Comparison of ENCODE assay signal across 9 cellular contexts in the genomic region with DNA sequence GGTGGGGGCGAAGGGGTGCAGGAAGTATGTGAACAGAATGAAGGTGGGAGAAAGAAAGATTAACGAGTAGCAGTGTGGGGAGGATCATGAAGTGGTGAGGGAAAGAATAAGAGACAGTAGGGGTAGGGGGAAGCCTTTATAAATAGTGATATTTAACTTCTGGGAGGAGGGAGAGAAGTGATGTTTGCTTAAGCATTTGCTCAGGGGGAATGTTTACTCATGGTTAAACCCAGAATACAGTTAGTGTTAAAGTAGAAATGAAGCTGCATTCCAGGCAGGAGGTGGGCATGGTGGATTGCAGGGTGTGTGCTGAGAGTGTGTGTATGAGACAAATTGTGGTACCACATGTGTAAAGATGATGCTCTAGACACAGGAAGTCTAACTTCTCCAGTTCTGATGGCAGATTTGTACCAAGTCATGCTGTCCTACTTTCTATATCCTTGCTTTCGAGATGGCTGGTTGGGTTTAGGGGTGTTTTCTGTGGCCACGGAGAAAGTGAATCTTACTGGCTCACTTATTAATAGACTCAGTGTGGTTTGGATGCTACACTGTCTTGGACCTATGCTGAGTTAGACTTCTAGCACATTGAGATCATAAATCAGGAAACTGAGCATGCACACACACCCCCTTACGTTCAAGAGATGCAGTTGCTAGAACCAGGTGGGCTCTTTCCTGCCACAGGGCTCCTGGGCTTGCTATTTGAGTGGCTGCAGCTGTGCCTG. TPM values are rescaled to one million over a fixed set of nuclear protein-coding genes. Genes with fewer than 3 reads are reported as not detected.
A peak's percentile ranks its signal among the peaks of the same experiment; 100 is the strongest.
DNase-seq lines count a peak whose midpoint lies in the region; ATAC-seq and TF ChIP-seq lines count a peak whose summit lies in the region.
"Had no signal": no experiment of that assay in that cellular context is flagged by ENCODE, and none has a peak within 500 bp of the region (broad histone marks: within the 10 kb centered on the region; RNA-seq: fewer than 3 reads in every experiment).

No MANE protein-coding gene starts in this region.

- WGBS in ovary, 3 donors: 47 to 52% (median 50%) methylated on average over 5 of the region's 5 CpGs
- WGBS in adrenal gland, 4 donors: 50 to 72% (median 70%) methylated on average over 5 of the region's 5 CpGs

- ATAC-seq in GM19351 (IDR thresholded peaks at IDR 0.05; ENCODE audit: unreplicated experiment) (peak; percentile 83), HG03378 (IDR thresholded peaks at IDR 0.05; ENCODE audit: unreplicated experiment) (peak; percentile 85)

- H2AFZ ChIP-seq in SU-DHL-6 (ENCODE audit: low read depth, low read length, severe bottlenecking): peak overlapping the region; percentile 42

- no peaks in the 10 kb centered on the region for H3K27me3 ChIP-seq in SU-DHL-6 (ENCODE audit: low read length)
- H3K27me3 ChIP-seq in ovary: no peaks in the 10 kb centered on the region
- no peaks in the 10 kb centered on the region for H3K27me3 ChIP-seq in adrenal gland

- H3K4me3 ChIP-seq in SU-DHL-6 (ENCODE audit: insufficient read depth, low read length, poor library complexity, severe bottlenecking) (no peak overlapping the region), ovary (no peak overlapping the region), adrenal gland (no peak overlapping the region)

- no peaks in the 10 kb centered on the region for H3K79me2 ChIP-seq in SU-DHL-6 (ENCODE audit: insufficient read depth, low read length)

- H3K4me1 ChIP-seq in ovary (ENCODE audit: insufficient read depth): no peaks in the 10 kb centered on the region
- no peaks in the 10 kb centered on the region for H3K4me1 ChIP-seq in adrenal gland (replicated peaks in 1 of 2)

- no peak overlapping the region for H3K9ac ChIP-seq in SU-DHL-6 (ENCODE audit: low read length)

- no peak for TF ChIP-seq CTCF in SU-DHL-6 (IDR thresholded peaks at IDR 0.05; ENCODE audit: insufficient read depth, low read length, poor library complexity, severe bottlenecking)
- TF ChIP-seq CTCF in ovary (IDR thresholded peaks at IDR 0.05): no peak
- no peak for TF ChIP-seq CTCF in adrenal gland (IDR thresholded peaks at IDR 0.05)

- TF ChIP-seq POLR2A in ovary (IDR thresholded peaks at IDR 0.05) (no peak), adrenal gland (IDR thresholded peaks at IDR 0.05) (no peak)

- peak overlapping the region; percentile 33 for H3K27ac ChIP-seq in SU-DHL-6 (ENCODE audit: low read depth, low read length)
- H3K27ac ChIP-seq in ovary: no peak overlapping the region
- H3K27ac ChIP-seq in adrenal gland: no peak overlapping the region

- H3F3A ChIP-seq in SU-DHL-6 (ENCODE audit: insufficient read depth): 0 out of 2 replicates have a peak, but pooled peaks cover 4% of the 10 kb centered on the region

- peak overlapping the region; percentile 37 for H3K4me2 ChIP-seq in SU-DHL-6 (ENCODE audit: low read depth, low read length, poor library complexity, severe bottlenecking)

- H3K9me3 ChIP-seq in SU-DHL-6 (ENCODE audit: insufficient read depth, low read length): no peaks in the 10 kb centered on the region
- no peaks in the 10 kb centered on the region for H3K9me3 ChIP-seq in ovary
- no peaks in the 10 kb centered on the region for H3K9me3 ChIP-seq in adrenal gland (replicated peaks in 1 of 3)

- TF ChIP-seq EP300 in ovary (IDR thresholded peaks at IDR 0.05): no peak

- peak; percentile 37 for DNase-seq in ACHN
- no peak for DNase-seq in cortex of kidney (lab: John Stamatoyannopoulos, UW)
- no peak for DNase-seq in NCI-H446 (lab: John Stamatoyannopoulos, UW)
- no peak for DNase-seq in ovary
- no peak for DNase-seq in adrenal gland
- DNase-seq: DND-41 had no signal

- intact Hi-C loops in ovary (cut with DNase I) (no loop called here), adrenal gland (cut with DNase I) (no loop called here)

- H4K20me1 ChIP-seq in SU-DHL-6 (ENCODE audit: low read depth, low read length): no peaks in the 10 kb centered on the region

- in situ Hi-C loops in ACHN (cut with HindIII; ENCODE audit: low pct_ligation_motif_present, low pct_unique_long_range_greater_than_20kb, low sequenced_read_pairs): no loop called here

- H3K36me3 ChIP-seq in SU-DHL-6 (ENCODE audit: low read length): no peaks in the 10 kb centered on the region
- no peaks in the 10 kb centered on the region for H3K36me3 ChIP-seq in ovary
- H3K36me3 ChIP-seq in adrenal gland (replicated peaks in 1 of 2): no peaks in the 10 kb centered on the region

- no peaks in the 10 kb centered on the region for H3K9me2 ChIP-seq in SU-DHL-6 (replicated peaks; ENCODE audit: insufficient read depth, low read length)

RNA-seq across cellular contexts. Expression of a gene that starts 10.6 kb away (rescaled TPM):
- total RNA-seq in ovary: 10 to 100 TPM; 10.8 to 25.4 (median 20.3) TPM
- 10 to 100 TPM; 12.9 to 23.1 TPM for polyA plus RNA-seq in ovary
- total RNA-seq in adrenal gland: 10 to 100 TPM in 7 of 8 donors, 1 to 10 TPM in 1; 8.9 to 17.9 (median 12.5) TPM
- 10 to 100 TPM in 1 of 3 donors, 1 to 10 TPM in 2; 5.7 to 13.6 (median 9.5) TPM for polyA plus RNA-seq in adrenal gland
